11 cellular contexts compared by ENCODE assay signal in the genomic region with DNA sequence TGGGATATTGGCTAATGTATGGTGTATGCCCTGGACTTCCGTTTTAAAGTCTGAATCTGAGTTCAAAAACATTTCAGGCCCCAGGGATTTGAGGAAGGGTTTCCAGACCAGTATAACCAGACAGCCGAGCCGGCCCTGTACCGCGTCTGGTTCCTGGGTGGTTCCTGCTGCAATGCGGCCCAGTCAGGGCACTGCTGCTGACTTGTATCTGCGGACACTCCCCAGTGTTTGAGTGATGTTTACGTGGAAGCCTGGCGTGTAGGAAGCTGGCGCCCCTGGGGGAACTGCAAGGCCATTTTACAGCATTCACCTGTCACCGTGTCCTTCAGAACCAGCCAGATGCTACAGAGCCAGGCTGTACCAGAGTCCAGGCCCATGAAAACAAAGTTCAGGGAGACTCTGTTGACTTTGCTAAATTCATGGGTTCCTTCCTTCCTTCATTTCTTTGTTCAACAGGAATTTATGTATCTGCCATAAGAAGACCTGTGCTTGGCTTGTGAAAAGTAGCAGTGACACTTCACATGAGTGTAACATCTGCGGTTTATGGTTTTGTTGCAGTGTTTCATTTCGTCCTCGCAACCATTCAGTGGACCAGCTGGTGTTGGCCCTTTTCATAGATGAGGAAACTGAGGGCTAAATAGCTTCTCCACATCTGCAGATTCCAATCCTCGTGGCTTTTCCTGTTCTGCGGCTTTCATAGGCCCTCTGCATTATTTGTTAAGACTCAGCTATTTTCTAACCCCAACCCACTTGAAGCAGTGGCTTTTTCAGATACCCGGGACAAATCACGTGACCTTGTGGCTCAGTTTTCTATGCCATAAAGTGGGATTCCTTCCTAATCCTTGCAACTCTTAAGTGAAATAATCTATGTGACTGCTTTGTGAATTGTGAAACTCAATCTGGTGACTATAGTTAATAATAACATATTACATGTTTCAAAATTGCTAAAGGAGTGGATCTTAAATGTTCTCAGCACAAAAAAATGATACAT. TPM values are rescaled to one million over a fixed set of nuclear protein-coding genes. Genes with fewer than 3 reads are reported as not detected.
DNase-seq lines count a peak whose midpoint lies in the region; ATAC-seq, FAIRE-seq and TF ChIP-seq lines count a peak whose summit lies in the region.
"Had no signal": no experiment of that assay in that cellular context is flagged by ENCODE, and none has a peak within 500 bp of the region (broad histone marks: within the 10 kb centered on the region; RNA-seq: fewer than 3 reads in every experiment).

No MANE protein-coding gene starts in this region.

- H3K4me1 ChIP-seq in breast epithelium: no peaks in the 10 kb centered on the region
- peaks cover 61% of the 10 kb centered on the region for H3K4me1 ChIP-seq in vagina
- H3K4me1 ChIP-seq in kidney (ENCODE audit: control insufficient read depth in 1 of 2, insufficient read depth in 1 of 2, low read depth in 1 of 2, low read length in 2 of 2): no peaks in the 10 kb centered on the region

- H3K4me3 Mint-ChIP-seq in MCF 10A (ENCODE audit: unreplicated experiment) (no peak overlapping the region), nephron progenitor cell (no peak overlapping the region)

- no peak for ATAC-seq in HG03196 (IDR thresholded peaks at IDR 0.05; ENCODE audit: unreplicated experiment)
- ATAC-seq in HG02973 (IDR thresholded peaks at IDR 0.05; ENCODE audit: unreplicated experiment): no peak
- ATAC-seq: Panc1 had no signal

- H3K4me3 ChIP-seq in breast epithelium: no peak overlapping the region
- H3K4me3 ChIP-seq in fibroblast of villous mesenchyme (ENCODE audit: low read depth, low read length): no peak overlapping the region
- H3K4me3 ChIP-seq in vagina: no peak overlapping the region
- no peak overlapping the region for H3K4me3 ChIP-seq in kidney (ENCODE audit: low read length in 2 of 2)
- H3K4me3 ChIP-seq: upper lobe of left lung had no signal

- H3K9ac ChIP-seq in kidney (ENCODE audit: low read length in 2 of 2): no peak overlapping the region

- H3K9me3 ChIP-seq in breast epithelium: no peaks in the 10 kb centered on the region
- H3K9me3 ChIP-seq in vagina: no peaks in the 10 kb centered on the region
- no peaks in the 10 kb centered on the region for H3K9me3 ChIP-seq in kidney (ENCODE audit: control insufficient read depth in 1 of 2, low read length in 2 of 2)
- H3K9me3 ChIP-seq: upper lobe of left lung had no signal

- DNase-seq in breast epithelium (ENCODE audit: low spot score in 2 of 2): no peak
- DNase-seq in MCF 10A (ENCODE audit: unreplicated experiment): no peak
- peak; percentile 63 for DNase-seq in fibroblast of villous mesenchyme (ENCODE audit: low read depth)
- DNase-seq in nephron progenitor cell: no peak
- DNase-seq in vagina (ENCODE audit: extremely low spot score in 2 of 2): no peak
- no peak for DNase-seq in kidney
- DNase-seq: effector memory CD4-positive, alpha-beta T cell had no signal

- H3K36me3 ChIP-seq in breast epithelium (no peaks in the 10 kb centered on the region), vagina (no peaks in the 10 kb centered on the region), kidney (ENCODE audit: control insufficient read depth in 1 of 2, insufficient read depth in 2 of 2, low read length in 2 of 2) (no peaks in the 10 kb centered on the region)
- H3K36me3 ChIP-seq: upper lobe of left lung had no signal

- CTCF ChIA-PET in MCF 10A (lab: Yijun Ruan, JAX): interaction anchor here (1.4 kb wide), 1 partner anchor 13 kb away, joined by 3 read pairs; no protein-coding TSS in a partner anchor

- intact Hi-C loops in breast epithelium (cut with DNase I; ENCODE audit: low total_unique reads) (no loop called here), MCF 10A (cut with micrococcal nuclease) (no loop called here), vagina (cut with DNase I) (no loop called here), kidney (cut with DNase I) (no loop called here)

- H3K27ac Mint-ChIP-seq in MCF 10A (ENCODE audit: low read depth, unreplicated experiment) (no peak overlapping the region), nephron progenitor cell (peak overlapping the region; percentile 16)

- POLR2A ChIA-PET in MCF 10A (lab: Yijun Ruan, JAX): interaction anchor here (0.7 kb wide), 1 partner anchor 29 kb away, joined by 3 read pairs; no protein-coding TSS in a partner anchor

- H3K4me1 Mint-ChIP-seq in MCF 10A (ENCODE audit: insufficient read depth, unreplicated experiment) (no peaks in the 10 kb centered on the region), nephron progenitor cell (peaks cover 45% of the 10 kb centered on the region)

- no peak for TF ChIP-seq CTCF in breast epithelium (IDR thresholded peaks at IDR 0.05)
- TF ChIP-seq CTCF in MCF 10A (IDR thresholded peaks at IDR 0.05; ENCODE audit: unreplicated experiment): no peak
- no peak for TF ChIP-seq CTCF in fibroblast of villous mesenchyme (IDR thresholded peaks at IDR 0.05; ENCODE audit: insufficient read depth, low read depth, low read length)
- TF ChIP-seq CTCF in nephron progenitor cell (IDR thresholded peaks at IDR 0.05): no peak
- TF ChIP-seq CTCF in vagina (IDR thresholded peaks at IDR 0.05): no peak
- no peak for TF ChIP-seq CTCF in kidney (IDR thresholded peaks at IDR 0.05; ENCODE audit: borderline replicate concordance, extremely low read depth, insufficient read depth)

- H3K27me3 ChIP-seq in breast epithelium: no peaks in the 10 kb centered on the region
- no peaks in the 10 kb centered on the region for H3K27me3 ChIP-seq in vagina
- H3K27me3 ChIP-seq: upper lobe of left lung had no signal

- no TSS peak for BruUV-seq in MCF 10A (replicated peaks; lab: Mats Ljungman, UMichigan)

- H3K9me3 Mint-ChIP-seq in MCF 10A (ENCODE audit: unreplicated experiment) (no peaks in the 10 kb centered on the region), nephron progenitor cell (no peaks in the 10 kb centered on the region)

- FAIRE-seq in kidney (lab: Jason Lieb, UNC): no peak

- H3K27me3 Mint-ChIP-seq in MCF 10A (ENCODE audit: insufficient read depth, unreplicated experiment): no peaks in the 10 kb centered on the region
- H3K27me3 Mint-ChIP-seq in nephron progenitor cell (ENCODE audit: low read depth, poor library complexity): peaks cover 7% of the 10 kb centered on the region

- H3K27ac ChIP-seq in breast epithelium (peak overlapping the region; percentile 72 to 90), vagina (peak overlapping the region; percentile 52), kidney (ENCODE audit: low read depth in 2 of 2, low read length in 2 of 2) (no peak overlapping the region)

- no peaks in the 10 kb centered on the region for H3K36me3 Mint-ChIP-seq in MCF 10A (ENCODE audit: insufficient read depth, unreplicated experiment)
- H3K36me3 Mint-ChIP-seq in nephron progenitor cell (ENCODE audit: low read depth): no peaks in the 10 kb centered on the region

- TF ChIP-seq POLR2A in breast epithelium (IDR thresholded peaks at IDR 0.05): no peak
- TF ChIP-seq POLR2A in vagina (IDR thresholded peaks at IDR 0.05): no peak

RNA-seq across cellular contexts. Expression of a gene that starts 16.9 kb away (rescaled TPM):
- total RNA-seq in breast epithelium (10 to 100 TPM; 11.3 to 26.1 (median 25.9) TPM), MCF 10A (2022) (9.5 and 11.6 TPM in 2 replicates), fibroblast of villous mesenchyme (23.8 and 34.5 TPM in 2 replicates), vagina (32.7 TPM), kidney (35.9 TPM)
- 7.9 TPM for polyA plus RNA-seq in kidney (ENCODE audit: insufficient read depth, low read depth, low replicate concordance)

Comparison
In these comparisons a context has a peak if more than half of its experiments do, and no peak if none do; other contexts are left out.
1. H3K27ac ChIP-seq: peak in breast epithelium (2 of 2) and vagina (single experiment); none in kidney (0 of 2).